Comparison of ENCODE assay signal across 1 cellular context in the genomic region with DNA sequence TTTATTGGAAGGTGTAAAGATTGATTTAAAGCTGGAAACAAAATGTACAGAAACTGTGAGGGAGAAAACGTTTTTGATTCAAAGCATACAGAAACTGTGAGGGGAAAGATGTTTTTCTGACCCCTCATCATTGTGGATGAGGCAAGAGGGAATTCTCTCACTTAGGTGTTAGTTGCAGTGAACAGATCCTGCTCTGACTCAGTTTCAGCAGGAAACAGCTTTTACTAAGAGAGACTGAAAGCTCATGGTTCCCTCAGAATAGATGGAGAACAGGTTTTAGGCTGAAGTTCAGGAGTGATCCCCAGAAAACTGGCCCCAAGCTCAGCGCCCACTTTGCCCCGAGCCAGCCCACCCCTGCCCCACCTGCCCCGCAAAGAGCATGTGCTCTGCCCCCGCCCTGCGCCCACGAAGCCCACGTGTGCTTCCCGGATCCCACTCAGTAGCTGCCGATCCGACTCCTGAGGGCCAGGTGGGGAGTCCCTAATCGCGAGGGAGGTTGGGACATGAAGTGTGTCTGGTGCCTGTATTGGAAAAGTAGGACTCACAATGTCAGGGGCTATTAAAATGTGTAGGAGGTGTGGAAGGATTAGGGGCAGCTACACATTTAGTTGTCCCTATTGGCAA.
TF ChIP-seq lines count a peak whose summit lies in the region.

No MANE protein-coding gene starts in this region.

TF ChIP-seq in GM12878, 131 proteins besides CTCF, POLR2A, EP300 and RAD21:
- TF ChIP-seq, protein P1, sequence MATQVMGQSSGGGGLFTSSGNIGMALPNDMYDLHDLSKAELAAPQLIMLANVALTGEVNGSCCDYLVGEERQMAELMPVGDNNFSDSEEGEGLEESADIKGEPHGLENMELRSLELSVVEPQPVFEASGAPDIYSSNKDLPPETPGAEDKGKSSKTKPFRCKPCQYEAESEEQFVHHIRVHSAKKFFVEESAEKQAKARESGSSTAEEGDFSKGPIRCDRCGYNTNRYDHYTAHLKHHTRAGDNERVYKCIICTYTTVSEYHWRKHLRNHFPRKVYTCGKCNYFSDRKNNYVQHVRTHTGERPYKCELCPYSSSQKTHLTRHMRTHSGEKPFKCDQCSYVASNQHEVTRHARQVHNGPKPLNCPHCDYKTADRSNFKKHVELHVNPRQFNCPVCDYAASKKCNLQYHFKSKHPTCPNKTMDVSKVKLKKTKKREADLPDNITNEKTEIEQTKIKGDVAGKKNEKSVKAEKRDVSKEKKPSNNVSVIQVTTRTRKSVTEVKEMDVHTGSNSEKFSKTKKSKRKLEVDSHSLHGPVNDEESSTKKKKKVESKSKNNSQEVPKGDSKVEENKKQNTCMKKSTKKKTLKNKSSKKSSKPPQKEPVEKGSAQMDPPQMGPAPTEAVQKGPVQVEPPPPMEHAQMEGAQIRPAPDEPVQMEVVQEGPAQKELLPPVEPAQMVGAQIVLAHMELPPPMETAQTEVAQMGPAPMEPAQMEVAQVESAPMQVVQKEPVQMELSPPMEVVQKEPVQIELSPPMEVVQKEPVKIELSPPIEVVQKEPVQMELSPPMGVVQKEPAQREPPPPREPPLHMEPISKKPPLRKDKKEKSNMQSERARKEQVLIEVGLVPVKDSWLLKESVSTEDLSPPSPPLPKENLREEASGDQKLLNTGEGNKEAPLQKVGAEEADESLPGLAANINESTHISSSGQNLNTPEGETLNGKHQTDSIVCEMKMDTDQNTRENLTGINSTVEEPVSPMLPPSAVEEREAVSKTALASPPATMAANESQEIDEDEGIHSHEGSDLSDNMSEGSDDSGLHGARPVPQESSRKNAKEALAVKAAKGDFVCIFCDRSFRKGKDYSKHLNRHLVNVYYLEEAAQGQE (IDR thresholded peaks at IDR 0.05; ENCODE audit: low read depth, low read length): no peak
- TF ChIP-seq, protein P2, sequence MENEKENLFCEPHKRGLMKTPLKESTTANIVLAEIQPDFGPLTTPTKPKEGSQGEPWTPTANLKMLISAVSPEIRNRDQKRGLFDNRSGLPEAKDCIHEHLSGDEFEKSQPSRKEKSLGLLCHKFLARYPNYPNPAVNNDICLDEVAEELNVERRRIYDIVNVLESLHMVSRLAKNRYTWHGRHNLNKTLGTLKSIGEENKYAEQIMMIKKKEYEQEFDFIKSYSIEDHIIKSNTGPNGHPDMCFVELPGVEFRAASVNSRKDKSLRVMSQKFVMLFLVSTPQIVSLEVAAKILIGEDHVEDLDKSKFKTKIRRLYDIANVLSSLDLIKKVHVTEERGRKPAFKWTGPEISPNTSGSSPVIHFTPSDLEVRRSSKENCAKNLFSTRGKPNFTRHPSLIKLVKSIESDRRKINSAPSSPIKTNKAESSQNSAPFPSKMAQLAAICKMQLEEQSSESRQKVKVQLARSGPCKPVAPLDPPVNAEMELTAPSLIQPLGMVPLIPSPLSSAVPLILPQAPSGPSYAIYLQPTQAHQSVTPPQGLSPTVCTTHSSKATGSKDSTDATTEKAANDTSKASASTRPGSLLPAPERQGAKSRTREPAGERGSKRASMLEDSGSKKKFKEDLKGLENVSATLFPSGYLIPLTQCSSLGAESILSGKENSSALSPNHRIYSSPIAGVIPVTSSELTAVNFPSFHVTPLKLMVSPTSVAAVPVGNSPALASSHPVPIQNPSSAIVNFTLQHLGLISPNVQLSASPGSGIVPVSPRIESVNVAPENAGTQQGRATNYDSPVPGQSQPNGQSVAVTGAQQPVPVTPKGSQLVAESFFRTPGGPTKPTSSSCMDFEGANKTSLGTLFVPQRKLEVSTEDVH (IDR thresholded peaks at IDR 0.05; ENCODE audit: low read depth, partially characterized antibody): no peak
- no peak for TF ChIP-seq RFX5 (IDR thresholded peaks at IDR 0.05; ENCODE audit: low read depth, low read length)
- TF ChIP-seq, protein P3, sequence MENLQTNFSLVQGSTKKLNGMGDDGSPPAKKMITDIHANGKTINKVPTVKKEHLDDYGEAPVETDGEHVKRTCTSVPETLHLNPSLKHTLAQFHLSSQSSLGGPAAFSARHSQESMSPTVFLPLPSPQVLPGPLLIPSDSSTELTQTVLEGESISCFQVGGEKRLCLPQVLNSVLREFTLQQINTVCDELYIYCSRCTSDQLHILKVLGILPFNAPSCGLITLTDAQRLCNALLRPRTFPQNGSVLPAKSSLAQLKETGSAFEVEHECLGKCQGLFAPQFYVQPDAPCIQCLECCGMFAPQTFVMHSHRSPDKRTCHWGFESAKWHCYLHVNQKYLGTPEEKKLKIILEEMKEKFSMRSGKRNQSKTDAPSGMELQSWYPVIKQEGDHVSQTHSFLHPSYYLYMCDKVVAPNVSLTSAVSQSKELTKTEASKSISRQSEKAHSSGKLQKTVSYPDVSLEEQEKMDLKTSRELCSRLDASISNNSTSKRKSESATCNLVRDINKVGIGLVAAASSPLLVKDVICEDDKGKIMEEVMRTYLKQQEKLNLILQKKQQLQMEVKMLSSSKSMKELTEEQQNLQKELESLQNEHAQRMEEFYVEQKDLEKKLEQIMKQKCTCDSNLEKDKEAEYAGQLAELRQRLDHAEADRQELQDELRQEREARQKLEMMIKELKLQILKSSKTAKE (IDR thresholded peaks at IDR 0.05; ENCODE audit: low read depth, poor library complexity, severe bottlenecking): no peak
- TF ChIP-seq IKZF2 (IDR thresholded peaks at IDR 0.05): peak in 1 of 2 experiments; percentile 10; a peak in 1 of 4 replicates
- TF ChIP-seq, protein P4, sequence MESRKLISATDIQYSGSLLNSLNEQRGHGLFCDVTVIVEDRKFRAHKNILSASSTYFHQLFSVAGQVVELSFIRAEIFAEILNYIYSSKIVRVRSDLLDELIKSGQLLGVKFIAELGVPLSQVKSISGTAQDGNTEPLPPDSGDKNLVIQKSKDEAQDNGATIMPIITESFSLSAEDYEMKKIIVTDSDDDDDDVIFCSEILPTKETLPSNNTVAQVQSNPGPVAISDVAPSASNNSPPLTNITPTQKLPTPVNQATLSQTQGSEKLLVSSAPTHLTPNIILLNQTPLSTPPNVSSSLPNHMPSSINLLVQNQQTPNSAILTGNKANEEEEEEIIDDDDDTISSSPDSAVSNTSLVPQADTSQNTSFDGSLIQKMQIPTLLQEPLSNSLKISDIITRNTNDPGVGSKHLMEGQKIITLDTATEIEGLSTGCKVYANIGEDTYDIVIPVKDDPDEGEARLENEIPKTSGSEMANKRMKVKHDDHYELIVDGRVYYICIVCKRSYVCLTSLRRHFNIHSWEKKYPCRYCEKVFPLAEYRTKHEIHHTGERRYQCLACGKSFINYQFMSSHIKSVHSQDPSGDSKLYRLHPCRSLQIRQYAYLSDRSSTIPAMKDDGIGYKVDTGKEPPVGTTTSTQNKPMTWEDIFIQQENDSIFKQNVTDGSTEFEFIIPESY (IDR thresholded peaks at IDR 0.05): no peak
- no peak for TF ChIP-seq PML (IDR thresholded peaks at IDR 0.05; ENCODE audit: low read length)
- TF ChIP-seq, protein P5, sequence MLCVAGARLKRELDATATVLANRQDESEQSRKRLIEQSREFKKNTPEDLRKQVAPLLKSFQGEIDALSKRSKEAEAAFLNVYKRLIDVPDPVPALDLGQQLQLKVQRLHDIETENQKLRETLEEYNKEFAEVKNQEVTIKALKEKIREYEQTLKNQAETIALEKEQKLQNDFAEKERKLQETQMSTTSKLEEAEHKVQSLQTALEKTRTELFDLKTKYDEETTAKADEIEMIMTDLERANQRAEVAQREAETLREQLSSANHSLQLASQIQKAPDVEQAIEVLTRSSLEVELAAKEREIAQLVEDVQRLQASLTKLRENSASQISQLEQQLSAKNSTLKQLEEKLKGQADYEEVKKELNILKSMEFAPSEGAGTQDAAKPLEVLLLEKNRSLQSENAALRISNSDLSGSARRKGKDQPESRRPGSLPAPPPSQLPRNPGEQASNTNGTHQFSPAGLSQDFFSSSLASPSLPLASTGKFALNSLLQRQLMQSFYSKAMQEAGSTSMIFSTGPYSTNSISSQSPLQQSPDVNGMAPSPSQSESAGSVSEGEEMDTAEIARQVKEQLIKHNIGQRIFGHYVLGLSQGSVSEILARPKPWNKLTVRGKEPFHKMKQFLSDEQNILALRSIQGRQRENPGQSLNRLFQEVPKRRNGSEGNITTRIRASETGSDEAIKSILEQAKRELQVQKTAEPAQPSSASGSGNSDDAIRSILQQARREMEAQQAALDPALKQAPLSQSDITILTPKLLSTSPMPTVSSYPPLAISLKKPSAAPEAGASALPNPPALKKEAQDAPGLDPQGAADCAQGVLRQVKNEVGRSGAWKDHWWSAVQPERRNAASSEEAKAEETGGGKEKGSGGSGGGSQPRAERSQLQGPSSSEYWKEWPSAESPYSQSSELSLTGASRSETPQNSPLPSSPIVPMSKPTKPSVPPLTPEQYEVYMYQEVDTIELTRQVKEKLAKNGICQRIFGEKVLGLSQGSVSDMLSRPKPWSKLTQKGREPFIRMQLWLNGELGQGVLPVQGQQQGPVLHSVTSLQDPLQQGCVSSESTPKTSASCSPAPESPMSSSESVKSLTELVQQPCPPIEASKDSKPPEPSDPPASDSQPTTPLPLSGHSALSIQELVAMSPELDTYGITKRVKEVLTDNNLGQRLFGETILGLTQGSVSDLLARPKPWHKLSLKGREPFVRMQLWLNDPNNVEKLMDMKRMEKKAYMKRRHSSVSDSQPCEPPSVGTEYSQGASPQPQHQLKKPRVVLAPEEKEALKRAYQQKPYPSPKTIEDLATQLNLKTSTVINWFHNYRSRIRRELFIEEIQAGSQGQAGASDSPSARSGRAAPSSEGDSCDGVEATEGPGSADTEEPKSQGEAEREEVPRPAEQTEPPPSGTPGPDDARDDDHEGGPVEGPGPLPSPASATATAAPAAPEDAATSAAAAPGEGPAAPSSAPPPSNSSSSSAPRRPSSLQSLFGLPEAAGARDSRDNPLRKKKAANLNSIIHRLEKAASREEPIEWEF (IDR thresholded peaks at IDR 0.05; ENCODE audit: insufficient replicate concordance, low read depth, low read length): no peak
